Comparison of ENCODE assay signal across 8 cellular contexts in genomic region chr9:70259512-70259802, GRCh38. TPM values are rescaled to one million over a fixed set of nuclear protein-coding genes. Genes with fewer than 3 reads are reported as not detected.
DNase-seq lines count a peak whose midpoint lies in the region; FAIRE-seq and TF ChIP-seq lines count a peak whose summit lies in the region.

No MANE protein-coding gene starts in this region.

- DNase-seq in T-helper 2 cell treated with Interferon-gamma antibody and Interleukin-4, amounts not matched to agents 5 μg/mL and 100 μg/mL, for 36 hours (ENCODE audit: low spot score): no peak
- DNase-seq in T-helper 2 cell (no peak), keratinocyte (ENCODE audit: low read depth, low spot score) (no peak), suprapubic skin (ENCODE audit: low spot score in 2 of 2) (peak in 1 of 2 donors; percentile 62), kidney tubule cell (ENCODE audit: low spot score) (no peak), GM13976 (ENCODE audit: low spot score) (no peak), DMS153 (lab: John Stamatoyannopoulos, UW) (no peak)

- H3K4me3 ChIP-seq in keratinocyte (ENCODE audit: control insufficient read depth in 2 of 3, extremely low read depth in 1 of 3, insufficient read depth in 2 of 3, low read depth in 1 of 3, low read length in 3 of 3) (peak overlapping the region; percentile 84 to 93 (median 90)), suprapubic skin (peak overlapping the region; percentile 81)

- WGBS in suprapubic skin: 2% methylated on average over 10 of the region's 10 CpGs

- no peaks in the 10 kb centered on the region for H3K9me1 ChIP-seq in keratinocyte (ENCODE audit: control insufficient read depth, extremely low read depth, insufficient read depth, low read length)

- H3K4me1 Mint-ChIP-seq in T-helper 2 cell treated with Interferon-gamma antibody and Interleukin-4, amounts not matched to agents 5 μg/mL and 100 μg/mL, for 36 hours (ENCODE audit: low read depth): peaks cover 41% of the 10 kb centered on the region
- H3K4me1 Mint-ChIP-seq in activated naive CD8-positive, alpha-beta T cell (ENCODE audit: low read depth): peaks cover 65% of the 10 kb centered on the region

- H3K36me3 ChIP-seq in keratinocyte (ENCODE audit: control insufficient read depth in 2 of 2, extremely low read depth in 1 of 2, insufficient read depth in 2 of 2, low read length in 2 of 2): peaks cover 0 to 9% of the 10 kb centered on the region in 2 experiments
- peaks cover under 1% of the 10 kb centered on the region for H3K36me3 ChIP-seq in suprapubic skin

- H3K27me3 Mint-ChIP-seq in T-helper 2 cell treated with Interferon-gamma antibody and Interleukin-4, amounts not matched to agents 5 μg/mL and 100 μg/mL, for 36 hours (ENCODE audit: low read depth): peaks cover 3% of the 10 kb centered on the region
- no peaks in the 10 kb centered on the region for H3K27me3 Mint-ChIP-seq in activated naive CD8-positive, alpha-beta T cell

- peak overlapping the region; percentile 93 for H3K27ac Mint-ChIP-seq in T-helper 2 cell treated with Interferon-gamma antibody and Interleukin-4, amounts not matched to agents 5 μg/mL and 100 μg/mL, for 36 hours
- peak overlapping the region; percentile 96 for H3K27ac Mint-ChIP-seq in activated naive CD8-positive, alpha-beta T cell

- TF ChIP-seq POLR2A in suprapubic skin (IDR thresholded peaks at IDR 0.05): no peak

- in situ Hi-C loops in GM13976 (cut with MboI; ENCODE audit: low sequenced_read_pairs, unreplicated experiment): no loop called here

- H3K4me1 ChIP-seq in keratinocyte (ENCODE audit: control insufficient read depth, extremely low read depth, insufficient read depth, low read length) (peaks cover 59% of the 10 kb centered on the region), suprapubic skin (peaks cover 73% of the 10 kb centered on the region)

- no peaks in the 10 kb centered on the region for H3K27me3 ChIP-seq in keratinocyte (ENCODE audit: control insufficient read depth, extremely low read depth, insufficient read depth, low read length)
- no peaks in the 10 kb centered on the region for H3K27me3 ChIP-seq in suprapubic skin

- H3K36me3 Mint-ChIP-seq in T-helper 2 cell treated with Interferon-gamma antibody and Interleukin-4, amounts not matched to agents 5 μg/mL and 100 μg/mL, for 36 hours (ENCODE audit: low read depth): peaks cover 31% of the 10 kb centered on the region
- H3K36me3 Mint-ChIP-seq in activated naive CD8-positive, alpha-beta T cell: peaks cover 21% of the 10 kb centered on the region

- H3K79me2 ChIP-seq in keratinocyte (ENCODE audit: control insufficient read depth, insufficient read depth, low read length): peaks cover 52% of the 10 kb centered on the region

- no peak for TF ChIP-seq EP300 in suprapubic skin (IDR thresholded peaks at IDR 0.05)

- H3K27ac ChIP-seq in keratinocyte (ENCODE audit: control insufficient read depth, insufficient read depth, low read length) (peak overlapping the region; percentile 96), suprapubic skin (peak overlapping the region; percentile 95)

- dilution Hi-C loops in keratinocyte (cut with MboI; ENCODE audit: extremely low pct_ligation_motif_present, low sequenced_read_pairs): no loop called here

- no peak for FAIRE-seq in keratinocyte (lab: Jason Lieb, UNC)

- peak overlapping the region; percentile 83 for H3K4me2 ChIP-seq in keratinocyte (ENCODE audit: control insufficient read depth, extremely low read depth, insufficient read depth, low read depth, low read length)

- H2AFZ ChIP-seq in keratinocyte (ENCODE audit: control insufficient read depth, low read length): no peak overlapping the region

- H3K4me3 Mint-ChIP-seq in T-helper 2 cell treated with Interferon-gamma antibody and Interleukin-4, amounts not matched to agents 5 μg/mL and 100 μg/mL, for 36 hours: peak overlapping the region; percentile 91
- peak overlapping the region; percentile 99 for H3K4me3 Mint-ChIP-seq in activated naive CD8-positive, alpha-beta T cell

- TF ChIP-seq CTCF in keratinocyte (optimal IDR thresholded peaks at IDR 0.05 in 1 of 3, IDR thresholded peaks at IDR 0.05 in 1 of 3, conservative IDR thresholded peaks at IDR 0.05 in 1 of 3; ENCODE audit: extremely low read depth in 1 of 3, insufficient read depth in 2 of 3, low read length in 3 of 3): no peak
- TF ChIP-seq CTCF in suprapubic skin (IDR thresholded peaks at IDR 0.05): no peak
- TF ChIP-seq CTCF in GM13976 (IDR thresholded peaks at IDR 0.05; ENCODE audit: borderline replicate concordance, control extremely low read depth, extremely low read depth, insufficient read depth, missing control alignments): no peak

- H3K9ac ChIP-seq in keratinocyte (ENCODE audit: control insufficient read depth, extremely low read depth, insufficient read depth, low read length): peak overlapping the region; percentile 97

- no peaks in the 10 kb centered on the region for H3K9me3 ChIP-seq in keratinocyte (ENCODE audit: control insufficient read depth, low read depth, low read length)
- H3K9me3 ChIP-seq in suprapubic skin: no peaks in the 10 kb centered on the region

- H3K9me3 Mint-ChIP-seq in T-helper 2 cell treated with Interferon-gamma antibody and Interleukin-4, amounts not matched to agents 5 μg/mL and 100 μg/mL, for 36 hours: no peaks in the 10 kb centered on the region
- H3K9me3 Mint-ChIP-seq in activated naive CD8-positive, alpha-beta T cell (ENCODE audit: low read depth): no peaks in the 10 kb centered on the region

- peaks cover 4% of the 10 kb centered on the region for H4K20me1 ChIP-seq in keratinocyte (ENCODE audit: control insufficient read depth, extremely low read depth, insufficient read depth, low read length)

RNA-seq across cellular contexts. Expression of gene SMC5, which starts 0.7 kb away (rescaled TPM):
- 8.1 to 16.5 TPM (median 9.1 TPM) in 3 replicates for polyA plus RNA-seq in keratinocyte
- polyA plus RNA-seq in keratinocyte (2011; ENCODE audit: low read depth): 22.1 TPM
- 4.5 and 8.3 TPM in 2 replicates for polyA plus RNA-seq in keratinocyte (2011; cell fraction: cytosol; rRNA removed)
- polyA plus RNA-seq in keratinocyte (2011; cell fraction: nucleus; rRNA removed): 13.5 and 46.8 TPM in 2 replicates
- polyA plus RNA-seq in keratinocyte (2012; ENCODE audit: low replicate concordance): 7.0 and 11.9 TPM in 2 replicates
- 1.6 to 13.8 TPM (median 3.8 TPM) in 3 replicates for polyA minus RNA-seq in keratinocyte
- 6.7 TPM for polyA minus RNA-seq in keratinocyte (2011; cell fraction: cytosol; rRNA and poly(A)+ RNA removed)
- 11.0 and 24.7 TPM in 2 replicates for polyA minus RNA-seq in keratinocyte (2011; cell fraction: nucleus; rRNA and poly(A)+ RNA removed)
- total RNA-seq in suprapubic skin: 10 to 100 TPM; 23.8 to 40.6 (median 27.3) TPM
